Comparison of ENCODE assay signal across 18 cellular contexts in genomic region chr13:26247011-26247410, GRCh38.
"Had no signal": no experiment of that assay in that cellular context is flagged by ENCODE, and none has a peak within 500 bp of the region (broad histone marks: within the 10 kb centered on the region; RNA-seq: fewer than 3 reads in every experiment).

No MANE protein-coding gene starts in this region.

- H3K4me3 ChIP-seq: neural progenitor cell, psoas muscle, skin epidermis, suprapubic skin, transverse colon, vagina had no signal

- H3K9me3 ChIP-seq: psoas muscle, vagina had no signal

- H3K36me3 ChIP-seq: neural progenitor cell, suprapubic skin, transverse colon, vagina had no signal

- H3K27ac ChIP-seq: neural progenitor cell, skin epidermis, suprapubic skin, transverse colon, vagina had no signal

- H3K4me1 ChIP-seq: neural progenitor cell, psoas muscle, suprapubic skin, transverse colon, vagina had no signal

- DNase-seq: activated CD4-positive, alpha-beta memory T cell treated with anti-CD3 and anti-CD28 coated beads for 36 hours; activated CD4-positive, alpha-beta T cell treated with anti-CD3 and anti-CD28 coated beads for 4 hours; activated naive CD4-positive, alpha-beta T cell treated with Interleukin-2 at 50 U/mL for 16 hours; activated naive CD8-positive, alpha-beta T cell treated with anti-CD3 and anti-CD28 coated beads, Interleukin-2, amount 10 ng/mL, durations not matched to agents 7 days and 5 days; activated T-cell treated with anti-CD3 and anti-CD28 coated beads, Interleukin-2, amount 50 U/mL, for 1 hour; amygdala; naive thymus-derived CD4-positive, alpha-beta T cell; psoas muscle; right cardiac atrium; stimulated activated CD4-positive, alpha-beta T cell treated with anti-CD3 and anti-CD28 coated beads, Interleukin-4, amount 100 ng/mL, for 1 hour; stimulated activated naive CD8-positive, alpha-beta T cell treated with anti-CD3 and anti-CD28 coated beads, Interleukin-15, amount 100 ng/mL, for 72 hours; transverse colon had no signal

- ATAC-seq: activated T-helper 17 cell treated with anti-CD3 and anti-CD28 coated beads, Interleukin-2, amount 50 U/mL, for 72 hours; naive thymus-derived CD4-positive, alpha-beta T cell; stimulated activated naive CD8-positive, alpha-beta T cell treated with anti-CD3 and anti-CD28 coated beads, Interleukin-15, amount 100 ng/mL, for 72 hours; WTC11 had no signal

- H3K27me3 ChIP-seq: suprapubic skin, transverse colon, vagina had no signal

- H3K9ac ChIP-seq: neural progenitor cell had no signal
